ENCODE assay signal across 8 cellular contexts in genomic region chr4:123599920-123600394, GRCh38.
DNase-seq lines count a peak whose midpoint lies in the region; ATAC-seq lines count a peak whose summit lies in the region.

No MANE protein-coding gene starts in this region.

- ATAC-seq in CD4-positive, CD25-positive, alpha-beta regulatory T cell (ENCODE audit: low read depth in 2 of 2) = peak; percentile 69 to 72
- peak; percentile 100 for ATAC-seq in HG03342 (IDR thresholded peaks at IDR 0.05; ENCODE audit: unreplicated experiment)

- no peaks in the 10 kb centered on the region for H3K36me3 Mint-ChIP-seq in CD4-positive, CD25-positive, alpha-beta regulatory T cell

- peak in 1 of 3 donors; percentile 63 for DNase-seq in CD4-positive, CD25-positive, alpha-beta regulatory T cell
- DNase-seq in GM19238 (ENCODE audit: insufficient read length, low spot score) = peak; percentile 55
- peak; percentile 94 for DNase-seq in SIG-M5 (lab: John Stamatoyannopoulos, UW)
- peak in 47 of 56 donors; percentile 1 to 75 (median 30) for DNase-seq in amygdala (lab: John Stamatoyannopoulos, UW)
- DNase-seq in iPS DF 6.9 (ENCODE audit: low read depth, low spot score) = peak; percentile 43
- DNase-seq in EL = no peak

- no peaks in the 10 kb centered on the region for H3K9me3 ChIP-seq in CD4-positive, CD25-positive, alpha-beta regulatory T cell (ENCODE audit: control insufficient read depth in 2 of 2, low read length in 2 of 2)
- no peaks in the 10 kb centered on the region for H3K9me3 ChIP-seq in iPS DF 6.9 (ENCODE audit: control insufficient read depth, insufficient read depth, low read length)

- H3K4me1 Mint-ChIP-seq in CD4-positive, CD25-positive, alpha-beta regulatory T cell = peaks cover 0 to 17% (median 4%) of the 10 kb centered on the region in 4 donors

- H3K27ac Mint-ChIP-seq in CD4-positive, CD25-positive, alpha-beta regulatory T cell = no peak overlapping the region

- H3K36me3 ChIP-seq in CD4-positive, CD25-positive, alpha-beta regulatory T cell (ENCODE audit: control insufficient read depth, insufficient read depth, low read length) = no peaks in the 10 kb centered on the region
- H3K36me3 ChIP-seq in iPS DF 6.9 (ENCODE audit: control insufficient read depth, insufficient read depth, low read length) = no peaks in the 10 kb centered on the region

- peaks cover 0 to 3% (median 0%) of the 10 kb centered on the region in 7 donors for H3K9me3 Mint-ChIP-seq in CD4-positive, CD25-positive, alpha-beta regulatory T cell

- H3K27me3 Mint-ChIP-seq in CD4-positive, CD25-positive, alpha-beta regulatory T cell = no peaks in the 10 kb centered on the region

- WGBS in iPS DF 6.9 (ENCODE audit: insufficient coverage, insufficient read length) = no CpG with 5 or more reads among the region's 2 CpGs

- H3K4me1 ChIP-seq in CD4-positive, CD25-positive, alpha-beta regulatory T cell (ENCODE audit: control insufficient read depth, insufficient read depth, low read length, poor library complexity, severe bottlenecking) = no peaks in the 10 kb centered on the region
- no peaks in the 10 kb centered on the region; the same call in 1 of the 2 replicates for H3K4me1 ChIP-seq in iPS DF 6.9 (ENCODE audit: control insufficient read depth, insufficient read depth, low read length)

- H3K4me3 ChIP-seq in CD4-positive, CD25-positive, alpha-beta regulatory T cell (ENCODE audit: low read depth, low read length) = no peak overlapping the region
- H3K4me3 ChIP-seq in iPS DF 6.9 (ENCODE audit: low read length) = no peak overlapping the region
- H3K4me3 ChIP-seq in skin epidermis = no peak overlapping the region

- H3K4me3 Mint-ChIP-seq in CD4-positive, CD25-positive, alpha-beta regulatory T cell = peak overlapping the region in 1 of 4 donors; percentile 54

- no peak overlapping the region for H3K27ac ChIP-seq in CD4-positive, CD25-positive, alpha-beta regulatory T cell (ENCODE audit: insufficient read depth, low read length, poor library complexity, severe bottlenecking)
- H3K27ac ChIP-seq in iPS DF 6.9 (ENCODE audit: low read length) = no peak overlapping the region
- peak overlapping the region in 17 of 21 experiments; percentile 15 to 69 (median 57) for H3K27ac ChIP-seq in skin epidermis

- no peaks in the 10 kb centered on the region for H3K27me3 ChIP-seq in CD4-positive, CD25-positive, alpha-beta regulatory T cell (ENCODE audit: control insufficient read depth, insufficient read depth, low read length)
- no peaks in the 10 kb centered on the region for H3K27me3 ChIP-seq in iPS DF 6.9 (ENCODE audit: control insufficient read depth, insufficient read depth, low read length)

Comparison
In these comparisons a context has a peak if more than half of its experiments do, and no peak if none do; other contexts are left out.
1. H3K27ac ChIP-seq: peak in skin epidermis (17 of 21); none in CD4-positive, CD25-positive, alpha-beta regulatory T cell (single experiment) and iPS DF 6.9 (single experiment).